11 cellular contexts compared by ENCODE assay signal in genomic region chr1:86389315-86389714, GRCh38. TPM values are rescaled to one million over a fixed set of nuclear protein-coding genes. Genes with fewer than 3 reads are reported as not detected.
DNase-seq lines count a peak whose midpoint lies in the region; ATAC-seq and TF ChIP-seq lines count a peak whose summit lies in the region.
"Had no signal": no experiment of that assay in that cellular context is flagged by ENCODE, and none has a peak within 500 bp of the region (broad histone marks: within the 10 kb centered on the region; RNA-seq: fewer than 3 reads in every experiment).

No MANE protein-coding gene starts in this region.

- DNase-seq in memory B cell (ENCODE audit: low spot score in 2 of 2) (no peak), DMS79 (lab: John Stamatoyannopoulos, UW) (no peak), NCI-H2029 treated with DMSO at 0.1 percent for 48 hours (lab: John Stamatoyannopoulos, UW) (no peak), dedifferentiated amniotic fluid mesenchymal stem cell (ENCODE audit: extremely low spot score) (no peak)
- DNase-seq: SW 1271 had no signal

- H3K9me3 ChIP-seq in gastroesophageal sphincter: no peaks in the 10 kb centered on the region

- peaks cover 7% of the 10 kb centered on the region for H3K36me3 Mint-ChIP-seq in memory B cell

- no peak for TF ChIP-seq POLR2A in gastroesophageal sphincter (IDR thresholded peaks at IDR 0.05)

- H3K4me3 ChIP-seq in gastroesophageal sphincter: no peak overlapping the region
- H3K4me3 ChIP-seq: cardiac muscle cell, lung had no signal

- no peaks in the 10 kb centered on the region for H3K9me3 Mint-ChIP-seq in memory B cell

- H3K4me3 Mint-ChIP-seq in memory B cell: peak overlapping the region; percentile 15

- no peaks in the 10 kb centered on the region for H3K27me3 ChIP-seq in gastroesophageal sphincter
- H3K27me3 ChIP-seq: cardiac muscle cell had no signal

- peaks cover 0 to 16% (median 5%) of the 10 kb centered on the region in 3 donors for H3K4me1 ChIP-seq in gastroesophageal sphincter

- peak; percentile 89 for ATAC-seq in GM18873 (IDR thresholded peaks at IDR 0.05; ENCODE audit: low FRiP score, unreplicated experiment)
- peak; percentile 90 for ATAC-seq in GM21825 (IDR thresholded peaks at IDR 0.05; ENCODE audit: unreplicated experiment)
- peak; percentile 85 for ATAC-seq in HG03571 (IDR thresholded peaks at IDR 0.05; ENCODE audit: unreplicated experiment)
- peak; percentile 74 for ATAC-seq in memory B cell (ENCODE audit: low read depth)
- no peak for ATAC-seq in gastroesophageal sphincter

- peak overlapping the region in 1 of 4 donors; percentile 27 for H3K27ac ChIP-seq in gastroesophageal sphincter
- H3K27ac ChIP-seq: cardiac muscle cell had no signal

- H3K27me3 Mint-ChIP-seq in memory B cell: no peaks in the 10 kb centered on the region

- H3K36me3 ChIP-seq in gastroesophageal sphincter: no peaks in the 10 kb centered on the region
- H3K36me3 ChIP-seq: cardiac muscle cell had no signal

- peak overlapping the region; percentile 75 for H3K27ac Mint-ChIP-seq in memory B cell

- no peak for TF ChIP-seq EP300 in gastroesophageal sphincter (IDR thresholded peaks at IDR 0.05)

- TF ChIP-seq CTCF in gastroesophageal sphincter (IDR thresholded peaks at IDR 0.05): no peak

- H3K4me1 Mint-ChIP-seq in memory B cell: peaks cover 36% of the 10 kb centered on the region

RNA-seq across cellular contexts. Expression of gene ODF2L, which starts 6.8 kb away (rescaled TPM):
- total RNA-seq in gastroesophageal sphincter: 10 to 100 TPM in 3 of 4 donors, 1 to 10 TPM in 1; 9.2 to 30.8 (median 21.4) TPM

RNA-seq across cellular contexts. Expression of gene CLCA2, which starts 34.7 kb away (rescaled TPM):
- total RNA-seq in gastroesophageal sphincter: 10 to 100 TPM in 1 of 4 donors, 1 to 10 TPM in 1, under 1 TPM in 1, not detected in 1; 0.19 to 38.3 (median 1.7) TPM
- total RNA-seq: cardiac muscle cell had no signal
